Comparison of ENCODE assay signal across 9 cellular contexts in genomic region chr3:56251343-56251945, GRCh38.
DNase-seq lines count a peak whose midpoint lies in the region; ATAC-seq and TF ChIP-seq lines count a peak whose summit lies in the region.
"Had no signal": no experiment of that assay in that cellular context is flagged by ENCODE, and none has a peak within 500 bp of the region (broad histone marks: within the 10 kb centered on the region; RNA-seq: fewer than 3 reads in every experiment).

No MANE protein-coding gene starts in this region.

- no peaks in the 10 kb centered on the region for H3K36me3 ChIP-seq in CD8-positive, alpha-beta memory T cell (ENCODE audit: insufficient read depth, low read length)

- DNase-seq in activated T-cell treated with anti-CD3 and anti-CD28 coated beads, Interleukin-2, amount 50 U/mL, for 48 hours: peak; percentile 21 to 29
- no peak for DNase-seq in activated T-cell treated with anti-CD3 and anti-CD28 coated beads, Interleukin-2, amount 50 U/mL, for 4 hours
- peak; percentile 52 for DNase-seq in HT1080 (ENCODE audit: low read depth)
- peak; percentile 61 for DNase-seq in RPMI8226
- DNase-seq in erythroblast (lab: John Stamatoyannopoulos, UW): peak; percentile 18 to 51
- DNase-seq in occipital lobe (lab: John Stamatoyannopoulos, UW): peak; percentile 3
- DNase-seq in CD8-positive, alpha-beta memory T cell: no peak

- H3K9me3 Mint-ChIP-seq in activated T-cell treated with anti-CD3 and anti-CD28 coated beads, Interleukin-2, amount 50 U/mL, for 4 hours: no peaks in the 10 kb centered on the region
- H3K9me3 Mint-ChIP-seq in CD8-positive, alpha-beta memory T cell: no peaks in the 10 kb centered on the region

- CTCF ChIA-PET in CD8-positive, alpha-beta memory T cell (lab: Charles Lee): interaction anchor here (0.8 to 1.3 kb wide), 2 partner anchors 8 to 11 kb away, joined by 3 read pairs; no protein-coding TSS in a partner anchor

- H3K36me3 Mint-ChIP-seq in activated T-cell treated with anti-CD3 and anti-CD28 coated beads, Interleukin-2, amount 50 U/mL, for 4 hours (ENCODE audit: insufficient read depth): no peaks in the 10 kb centered on the region
- no peaks in the 10 kb centered on the region for H3K36me3 Mint-ChIP-seq in CD8-positive, alpha-beta memory T cell

- ATAC-seq in activated T-cell treated with anti-CD3 and anti-CD28 coated beads, Interleukin-2, amount 50 U/mL, for 4 hours: no peak
- no peak for ATAC-seq in GM21515 (IDR thresholded peaks at IDR 0.05; ENCODE audit: unreplicated experiment)

- H3K27ac Mint-ChIP-seq in CD8-positive, alpha-beta memory T cell: no peak overlapping the region

- TF ChIP-seq POLR2A in erythroblast (IDR thresholded peaks at IDR 0.05; ENCODE audit: low read length): no peak

- no peaks in the 10 kb centered on the region for H3K4me1 Mint-ChIP-seq in activated T-cell treated with anti-CD3 and anti-CD28 coated beads, Interleukin-2, amount 50 U/mL, for 4 hours (ENCODE audit: low read depth)
- no peaks in the 10 kb centered on the region for H3K4me1 Mint-ChIP-seq in CD8-positive, alpha-beta memory T cell

- H3K27ac ChIP-seq in CD8-positive, alpha-beta memory T cell (ENCODE audit: low read depth, low read length): no peak overlapping the region
- H3K27ac ChIP-seq: epithelial cell of prostate had no signal

- no peak overlapping the region for H3K4me3 Mint-ChIP-seq in activated T-cell treated with anti-CD3 and anti-CD28 coated beads, Interleukin-2, amount 50 U/mL, for 4 hours
- H3K4me3 Mint-ChIP-seq in CD8-positive, alpha-beta memory T cell: no peak overlapping the region

- POLR2A ChIA-PET in CD8-positive, alpha-beta memory T cell (lab: Charles Lee): no interaction called here

- no peaks in the 10 kb centered on the region for H3K4me1 ChIP-seq in CD8-positive, alpha-beta memory T cell (ENCODE audit: insufficient read depth, low read length)

- H3K9me3 ChIP-seq in CD8-positive, alpha-beta memory T cell (ENCODE audit: low read length): no peaks in the 10 kb centered on the region

- peaks cover 2% of the 10 kb centered on the region for H3K27me3 Mint-ChIP-seq in activated T-cell treated with anti-CD3 and anti-CD28 coated beads, Interleukin-2, amount 50 U/mL, for 4 hours (ENCODE audit: low read depth)
- peaks cover 3 to 4% of the 10 kb centered on the region in 2 donors for H3K27me3 Mint-ChIP-seq in CD8-positive, alpha-beta memory T cell

- H3K27me3 ChIP-seq in CD8-positive, alpha-beta memory T cell (ENCODE audit: insufficient read depth, low read length, poor library complexity, severe bottlenecking): no peaks in the 10 kb centered on the region

- no peak overlapping the region for H3K4me3 ChIP-seq in CD8-positive, alpha-beta memory T cell (ENCODE audit: low read length)

Comparison
In these comparisons a context has a peak if more than half of its experiments do, and no peak if none do; other contexts are left out.
1. DNase-seq: peak in activated T-cell treated with anti-CD3 and anti-CD28 coated beads, Interleukin-2, amount 50 U/mL, for 48 hours (2 of 2), HT1080 (single experiment), RPMI8226 (single experiment), erythroblast (2 of 2) and occipital lobe (single experiment); none in activated T-cell treated with anti-CD3 and anti-CD28 coated beads, Interleukin-2, amount 50 U/mL, for 4 hours (single experiment) and CD8-positive, alpha-beta memory T cell (0 of 5).